Comparison of ENCODE assay signal across 8 cellular contexts in genomic region chr14:75293920-75294648, GRCh38. TPM values are rescaled to one million over a fixed set of nuclear protein-coding genes. Genes with fewer than 3 reads are reported as not detected.
DNase-seq lines count a peak whose midpoint lies in the region; ATAC-seq and TF ChIP-seq lines count a peak whose summit lies in the region.

No MANE protein-coding gene starts in this region.

- peak overlapping the region; percentile 95 for H3K27ac Mint-ChIP-seq in T-helper 2 cell treated with Interferon-gamma antibody and Interleukin-4, amounts not matched to agents 5 μg/mL and 100 μg/mL, for 36 hours

- peak overlapping the region; percentile 91 for H3K4me3 Mint-ChIP-seq in T-helper 2 cell treated with Interferon-gamma antibody and Interleukin-4, amounts not matched to agents 5 μg/mL and 100 μg/mL, for 36 hours

- TF ChIP-seq POLR2A in GM18505 (IDR thresholded peaks at IDR 0.05; ENCODE audit: borderline replicate concordance, extremely low read depth, insufficient read depth, insufficient read length), result no peak
- peak in 1 of 2 donors; percentile 67 for TF ChIP-seq POLR2A in uterus (IDR thresholded peaks at IDR 0.05)

- intact Hi-C loops in right cardiac atrium (cut with DNase I) (loop anchor here in 2 of 4 donors (10.0 kb wide), 1 partner anchor 59 kb away; no protein-coding TSS in a partner anchor), uterus (cut with DNase I; ENCODE audit: low total_unique reads) (no loop called here)

- under 1% methylated on average over 59 of the region's 59 CpGs for WGBS in right cardiac atrium

- H3K4me3 ChIP-seq in right cardiac atrium (ENCODE audit: low read length), result peak overlapping the region; percentile 43
- peak overlapping the region; percentile 58 to 66 for H3K4me3 ChIP-seq in uterus

- no peaks in the 10 kb centered on the region for H3K36me3 Mint-ChIP-seq in T-helper 2 cell treated with Interferon-gamma antibody and Interleukin-4, amounts not matched to agents 5 μg/mL and 100 μg/mL, for 36 hours (ENCODE audit: low read depth)

- no peaks in the 10 kb centered on the region for H3K36me3 ChIP-seq in uterus

- DNase-seq in NCI-H2029 (lab: John Stamatoyannopoulos, UW) (peak; percentile 87), anterior cingulate cortex (lab: John Stamatoyannopoulos, UW) (peak; percentile 24 to 97 (median 92)), right cardiac atrium (peak; percentile 97 to 98 (median 98)), putamen (ENCODE audit: low spot score) (peak; percentile 93), uterus (peak; percentile 95 to 97)
- DNase-seq in T-helper 2 cell treated with Interferon-gamma antibody and Interleukin-4, amounts not matched to agents 5 μg/mL and 100 μg/mL, for 36 hours (ENCODE audit: low spot score), result peak; percentile 91

- H3K27me3 Mint-ChIP-seq in T-helper 2 cell treated with Interferon-gamma antibody and Interleukin-4, amounts not matched to agents 5 μg/mL and 100 μg/mL, for 36 hours (ENCODE audit: low read depth), result peaks cover 25% of the 10 kb centered on the region

- ATAC-seq in GM18505 (IDR thresholded peaks at IDR 0.05; ENCODE audit: unreplicated experiment) (peak; percentile 94), HG02973 (IDR thresholded peaks at IDR 0.05; ENCODE audit: unreplicated experiment) (peak; percentile 93), right cardiac atrium (peak; percentile 95)

- no peaks in the 10 kb centered on the region for H3K27me3 ChIP-seq in right cardiac atrium (ENCODE audit: control insufficient read depth, insufficient read depth)
- no peaks in the 10 kb centered on the region for H3K27me3 ChIP-seq in uterus

- H3K27ac ChIP-seq in right cardiac atrium (ENCODE audit: low read length), result peak overlapping the region; percentile 93
- H3K27ac ChIP-seq in uterus, result peak overlapping the region; percentile 93 to 94

- H3K4me1 ChIP-seq in right cardiac atrium (ENCODE audit: control insufficient read depth, insufficient read depth, low read length), result peaks cover 3% of the 10 kb centered on the region
- no peaks in the 10 kb centered on the region for H3K4me1 ChIP-seq in uterus

- no peaks in the 10 kb centered on the region for H3K9me3 Mint-ChIP-seq in T-helper 2 cell treated with Interferon-gamma antibody and Interleukin-4, amounts not matched to agents 5 μg/mL and 100 μg/mL, for 36 hours

- peaks cover 12% of the 10 kb centered on the region for H3K4me1 Mint-ChIP-seq in T-helper 2 cell treated with Interferon-gamma antibody and Interleukin-4, amounts not matched to agents 5 μg/mL and 100 μg/mL, for 36 hours (ENCODE audit: low read depth)

- no peaks in the 10 kb centered on the region for H3K9me3 ChIP-seq in right cardiac atrium (ENCODE audit: control insufficient read depth, low read length)
- H3K9me3 ChIP-seq in uterus, result no peaks in the 10 kb centered on the region

- TF ChIP-seq CTCF in uterus (IDR thresholded peaks at IDR 0.05), result peak in 1 of 4 experiments; percentile 24

RNA-seq across cellular contexts. Expression of gene FOS, which starts 15.5 kb away (rescaled TPM):
- 100 to 1,000 TPM in 1 of 4 donors, 10 to 100 TPM in 3; 15.7 to 244 (median 46.3) TPM for total RNA-seq in right cardiac atrium
- polyA plus RNA-seq in right cardiac atrium, result 144 TPM
- total RNA-seq in uterus, result 1,000 to 10,000 TPM in 1 of 4 donors, 100 to 1,000 TPM in 2, 10 to 100 TPM in 1; 29.2 to 1,111 (median 137) TPM

Comparison
In these comparisons a context has a peak if more than half of its experiments do, and no peak if none do; other contexts are left out.
1. Peak in every context shown above with its lines: DNase-seq, ATAC-seq, H3K4me3 ChIP-seq and H3K27ac ChIP-seq.